ENCODE assay signal across 8 cellular contexts in the genomic region with DNA sequence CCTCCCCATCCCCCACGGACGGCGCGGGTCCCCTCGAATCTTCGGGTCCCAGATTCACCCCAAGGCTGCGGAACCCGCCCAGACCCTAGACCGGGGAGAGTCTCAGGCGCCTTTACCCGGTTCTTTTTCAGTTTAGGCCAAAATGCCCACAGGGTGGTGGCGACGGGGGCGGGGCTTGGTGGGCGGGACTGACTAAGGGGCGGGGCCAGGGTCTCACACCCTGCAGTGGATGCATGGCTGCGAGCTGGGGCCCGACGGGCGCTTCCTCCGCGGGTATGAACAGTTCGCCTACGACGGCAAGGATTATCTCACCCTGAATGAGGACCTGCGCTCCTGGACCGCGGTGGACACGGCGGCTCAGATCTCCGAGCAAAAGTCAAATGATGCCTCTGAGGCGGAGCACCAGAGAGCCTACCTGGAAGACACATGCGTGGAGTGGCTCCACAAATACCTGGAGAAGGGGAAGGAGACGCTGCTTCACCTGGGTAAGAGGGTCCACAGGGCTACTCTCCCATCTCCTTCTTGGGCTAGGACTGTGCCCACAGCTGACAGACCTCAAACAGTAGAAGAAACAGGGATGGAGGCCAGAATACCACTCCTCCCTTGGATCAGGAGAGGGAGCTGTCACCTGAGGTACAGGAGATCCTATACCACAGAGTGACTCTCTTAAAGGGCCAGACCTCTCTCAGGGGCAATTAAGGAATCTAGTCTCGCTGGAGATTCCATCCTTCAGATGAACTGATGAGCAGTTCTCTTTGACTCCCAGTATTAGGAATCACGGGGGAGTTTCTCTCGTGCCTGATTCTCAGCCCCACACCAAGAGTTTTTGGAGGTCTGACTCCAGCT. TPM values are rescaled to one million over a fixed set of nuclear protein-coding genes. Genes with fewer than 3 reads are reported as not detected.
DNase-seq lines count a peak whose midpoint lies in the region; ATAC-seq, FAIRE-seq and TF ChIP-seq lines count a peak whose summit lies in the region.

No MANE protein-coding gene starts in this region.

- H3K4me2 ChIP-seq in Karpas-422 (ENCODE audit: low read depth, low read length, poor library complexity, severe bottlenecking) (peak overlapping the region; percentile 82), keratinocyte (ENCODE audit: control insufficient read depth, extremely low read depth, insufficient read depth, low read depth, low read length) (peak overlapping the region; percentile 98)

- intact Hi-C loops in activated B cell treated with CpG ODN at 0.5 μM for 24 hours (cut with micrococcal nuclease) = loop anchor here (1.0 kb wide), 1 partner anchor 18 kb away; no protein-coding TSS in a partner anchor

- H3K27ac ChIP-seq in Karpas-422 (ENCODE audit: low read length) (peak overlapping the region; percentile 65), keratinocyte (ENCODE audit: control insufficient read depth, insufficient read depth, low read length) (peak overlapping the region; percentile 92)

- POLR2A ChIA-PET in activated B cell treated with CpG ODN at 0.5 μM for 24 hours (lab: Charles Lee) = interaction anchor here (0.5 to 11.6 kb wide), 19 partner anchors 17 to 1308 kb away, joined by 3 to 460 read pairs (median 5); a partner anchor contains a TSS

- H3K4me1 Mint-ChIP-seq in activated B cell treated with CpG ODN at 0.5 μM for 24 hours = peaks cover 67% of the 10 kb centered on the region

- H3K9ac ChIP-seq in Karpas-422 (ENCODE audit: low read length) (peak overlapping the region; percentile 91), keratinocyte (ENCODE audit: control insufficient read depth, extremely low read depth, insufficient read depth, low read length) (peak overlapping the region; percentile 96)

- DNase-seq in NCI-H146 (lab: John Stamatoyannopoulos, UW) (peak; percentile 41), NCI-H146 treated with DMSO at 0.1 percent for 48 hours (lab: John Stamatoyannopoulos, UW; ENCODE audit: unreplicated experiment) (no peak), Karpas-422 (peak; percentile 90), activated B cell treated with CpG ODN at 0.5 μM for 24 hours (peak; percentile 66), bronchial epithelial cell (ENCODE audit: low read depth) (peak; percentile 47), keratinocyte (ENCODE audit: low read depth, low spot score) (no peak), GOT3 (lab: John Stamatoyannopoulos, UW) (no peak)
- peak; percentile 78 to 82 (median 80) for DNase-seq in stimulated activated CD4-positive, alpha-beta T cell treated with anti-CD3 and anti-CD28 coated beads, Interleukin-1b, Interleukin-23, amount 100 ng/mL, for 24 hours (ENCODE audit: low read depth in 4 of 4, low spot score in 1 of 4)

- H3K9me1 ChIP-seq in keratinocyte (ENCODE audit: control insufficient read depth, extremely low read depth, insufficient read depth, low read length) = no peaks in the 10 kb centered on the region

- H4K20me1 ChIP-seq in Karpas-422 (ENCODE audit: insufficient read depth, low read depth, low read length) (peaks cover 18% of the 10 kb centered on the region), keratinocyte (ENCODE audit: control insufficient read depth, extremely low read depth, insufficient read depth, low read length) (peaks cover 12% of the 10 kb centered on the region)

- H3K9me3 ChIP-seq in Karpas-422 (ENCODE audit: low read length) (no peaks in the 10 kb centered on the region), keratinocyte (ENCODE audit: control insufficient read depth, low read depth, low read length) (no peaks in the 10 kb centered on the region)

- H3K27me3 Mint-ChIP-seq in activated B cell treated with CpG ODN at 0.5 μM for 24 hours = no peaks in the 10 kb centered on the region

- CTCF ChIA-PET in activated B cell treated with CpG ODN at 0.5 μM for 24 hours (lab: Charles Lee) = interaction anchor here (1.0 to 8.1 kb wide), 3 partner anchors 18 to 53 kb away, joined by 3 to 83 read pairs (median 43); no protein-coding TSS in a partner anchor

- ATAC-seq in activated B cell treated with CpG ODN at 0.5 μM for 24 hours (ENCODE audit: low read depth) = peak; percentile 56

- FAIRE-seq in bronchial epithelial cell (lab: Jason Lieb, UNC) (no peak), keratinocyte (lab: Jason Lieb, UNC) (peak; percentile 20)

- peak overlapping the region; percentile 1; the same call in 1 of the 2 replicates for H2AFZ ChIP-seq in Karpas-422 (ENCODE audit: low read length)
- peak overlapping the region; percentile 43 for H2AFZ ChIP-seq in keratinocyte (ENCODE audit: control insufficient read depth, low read length)

- no peaks in the 10 kb centered on the region for H3K9me2 ChIP-seq in Karpas-422 (replicated peaks; ENCODE audit: insufficient read depth, low read length)

- peak overlapping the region; percentile 98 for H3K4me3 Mint-ChIP-seq in activated B cell treated with CpG ODN at 0.5 μM for 24 hours

- peak overlapping the region; percentile 97 for H3K27ac Mint-ChIP-seq in activated B cell treated with CpG ODN at 0.5 μM for 24 hours

- H3K27me3 ChIP-seq in Karpas-422 (ENCODE audit: low read length) (no peaks in the 10 kb centered on the region), bronchial epithelial cell (ENCODE audit: control insufficient read depth, insufficient read depth, low read length) (no peaks in the 10 kb centered on the region), keratinocyte (ENCODE audit: control insufficient read depth, extremely low read depth, insufficient read depth, low read length) (no peaks in the 10 kb centered on the region)

- no peaks in the 10 kb centered on the region for H3K9me3 Mint-ChIP-seq in activated B cell treated with CpG ODN at 0.5 μM for 24 hours

- dilution Hi-C loops in keratinocyte (cut with MboI; ENCODE audit: extremely low pct_ligation_motif_present, low sequenced_read_pairs) = no loop called here

- no peak for TF ChIP-seq CTCF in activated B cell treated with CpG ODN at 0.5 μM for 24 hours (IDR thresholded peaks at IDR 0.05)
- no peak for TF ChIP-seq CTCF in bronchial epithelial cell (IDR thresholded peaks at IDR 0.05; ENCODE audit: insufficient read depth, low read length, severe bottlenecking)
- TF ChIP-seq CTCF in keratinocyte (optimal IDR thresholded peaks at IDR 0.05 in 1 of 3, IDR thresholded peaks at IDR 0.05 in 1 of 3, conservative IDR thresholded peaks at IDR 0.05 in 1 of 3; ENCODE audit: extremely low read depth in 1 of 3, insufficient read depth in 2 of 3, low read length in 3 of 3) = peak in 2 of 3 experiments; percentile 11 to 33

- H3K36me3 Mint-ChIP-seq in activated B cell treated with CpG ODN at 0.5 μM for 24 hours (ENCODE audit: low read depth) = peaks cover 55% of the 10 kb centered on the region

- peaks cover 20% of the 10 kb centered on the region for H3K36me3 ChIP-seq in Karpas-422 (ENCODE audit: insufficient read depth, low read length)
- peaks cover 22% of the 10 kb centered on the region for H3K36me3 ChIP-seq in bronchial epithelial cell (ENCODE audit: control insufficient read depth, insufficient read depth, low read length)
- peaks cover 27 to 31% of the 10 kb centered on the region in 2 experiments for H3K36me3 ChIP-seq in keratinocyte (ENCODE audit: control insufficient read depth in 2 of 2, extremely low read depth in 1 of 2, insufficient read depth in 2 of 2, low read length in 2 of 2)

- H3K4me3 ChIP-seq in Karpas-422 (ENCODE audit: low read length) (peak overlapping the region; percentile 83), bronchial epithelial cell (ENCODE audit: low read depth, low read length) (peak overlapping the region; percentile 80), keratinocyte (ENCODE audit: control insufficient read depth in 2 of 3, extremely low read depth in 1 of 3, insufficient read depth in 2 of 3, low read depth in 1 of 3, low read length in 3 of 3) (peak overlapping the region; percentile 84 to 97 (median 91))

- peaks cover 13% of the 10 kb centered on the region for H3K79me2 ChIP-seq in Karpas-422 (ENCODE audit: low read length)
- H3K79me2 ChIP-seq in keratinocyte (ENCODE audit: control insufficient read depth, insufficient read depth, low read length) = peaks cover 24% of the 10 kb centered on the region

- H3K4me1 ChIP-seq in Karpas-422 (ENCODE audit: low read length) = peaks cover 17% of the 10 kb centered on the region
- H3K4me1 ChIP-seq in keratinocyte (ENCODE audit: control insufficient read depth, extremely low read depth, insufficient read depth, low read length) = peaks cover 21% of the 10 kb centered on the region

RNA-seq across cellular contexts. Expression of a gene that starts 0.9 kb away (rescaled TPM):
- 306 and 677 TPM in 2 replicates for total RNA-seq in Karpas-422 (2014; rRNA removed; shearing (Covaris generic); ENCODE audit: low replicate concordance)
- total RNA-seq in activated B cell treated with CpG ODN at 0.5 μM for 24 hours (737 and 740 TPM in 2 replicates), bronchial epithelial cell (215 and 232 TPM in 2 replicates)
- polyA plus RNA-seq in keratinocyte = 108 to 177 TPM (median 123 TPM) in 3 replicates
- polyA plus RNA-seq in keratinocyte (2011; ENCODE audit: low read depth) = 103 TPM
- 77.7 and 98.8 TPM in 2 replicates for polyA plus RNA-seq in keratinocyte (2011; cell fraction: cytosol; rRNA removed)
- 209 and 216 TPM in 2 replicates for polyA plus RNA-seq in keratinocyte (2011; cell fraction: nucleus; rRNA removed)
- 127 and 177 TPM in 2 replicates for polyA plus RNA-seq in keratinocyte (2012; ENCODE audit: low replicate concordance)
- 97.8 to 136 TPM (median 115 TPM) in 3 replicates for polyA minus RNA-seq in keratinocyte
- polyA minus RNA-seq in keratinocyte (2011; cell fraction: cytosol; rRNA and poly(A)+ RNA removed) = 130 TPM
- polyA minus RNA-seq in keratinocyte (2011; cell fraction: nucleus; rRNA and poly(A)+ RNA removed) = 141 and 156 TPM in 2 replicates

Comparison
In these comparisons a context has a peak if more than half of its experiments do, and no peak if none do; other contexts are left out.
1. DNase-seq: peak in NCI-H146 (single experiment), Karpas-422 (single experiment), activated B cell treated with CpG ODN at 0.5 μM for 24 hours (single experiment), bronchial epithelial cell (single experiment) and stimulated activated CD4-positive, alpha-beta T cell treated with anti-CD3 and anti-CD28 coated beads, Interleukin-1b, Interleukin-23, amount 100 ng/mL, for 24 hours (4 of 4); none in NCI-H146 treated with DMSO at 0.1 percent for 48 hours (single experiment), keratinocyte (single experiment) and GOT3 (single experiment).
2. CTCF ChIP-seq: peak in keratinocyte (2 of 3); none in activated B cell treated with CpG ODN at 0.5 μM for 24 hours (single experiment) and bronchial epithelial cell (single experiment).
3. Peak in every context shown above with its lines, with median percentiles within 50 percentile points of each other: H3K4me3 ChIP-seq.